ENCODE assay signal across 8 cellular contexts in the genomic region with DNA sequence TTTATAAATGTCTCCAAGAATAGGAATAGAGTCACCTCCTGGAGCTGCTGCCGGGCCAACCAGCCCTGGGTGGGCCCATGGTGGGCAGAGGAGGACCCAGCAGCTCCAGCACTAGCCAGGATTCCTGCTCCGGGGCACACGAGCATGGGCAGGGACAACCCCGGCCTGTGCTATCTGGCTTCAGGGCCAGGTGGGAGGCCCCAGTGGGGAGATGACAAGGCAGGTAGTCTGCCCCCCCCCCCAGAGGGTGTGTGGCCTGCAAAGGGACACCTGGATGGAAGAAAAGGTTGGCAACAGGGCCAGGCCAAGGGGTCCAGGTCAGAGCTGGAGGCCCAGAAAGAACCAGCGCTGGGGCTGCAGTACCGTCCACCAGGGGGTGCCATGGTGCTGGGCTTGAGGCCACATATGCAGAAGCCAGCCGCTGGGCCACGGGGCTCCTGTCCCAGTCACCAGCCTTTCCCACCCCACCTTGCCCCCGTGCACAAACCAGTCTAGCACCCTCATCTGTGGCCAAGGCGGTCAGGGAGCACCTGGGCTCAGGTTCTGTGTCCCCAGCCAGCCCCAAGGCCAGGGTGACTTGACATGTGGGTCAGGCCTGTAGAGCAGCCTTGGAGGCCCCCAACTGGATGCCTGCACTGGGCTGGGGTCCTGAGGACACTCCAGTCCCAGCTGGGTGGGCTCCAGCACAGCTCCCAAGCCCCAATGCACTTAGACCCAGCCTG. TPM values are rescaled to one million over a fixed set of nuclear protein-coding genes. Genes with fewer than 3 reads are reported as not detected.
DNase-seq lines count a peak whose midpoint lies in the region; ATAC-seq and TF ChIP-seq lines count a peak whose summit lies in the region.

No MANE protein-coding gene starts in this region.

- H3K36me3 Mint-ChIP-seq in activated T-cell treated with anti-CD3 and anti-CD28 coated beads, Interleukin-2, amount 50 U/mL, for 4 hours (ENCODE audit: insufficient read depth): no peaks in the 10 kb centered on the region
- peaks cover 0 to 6% (median 0%) of the 10 kb centered on the region in 5 donors for H3K36me3 Mint-ChIP-seq in naive thymus-derived CD4-positive, alpha-beta T cell
- no peaks in the 10 kb centered on the region for H3K36me3 Mint-ChIP-seq in stimulated activated effector memory CD8-positive, alpha-beta T cell treated with anti-CD3 and anti-CD28 coated beads, Interleukin-12 subunit alpha, Interleukin-12 subunit beta, amount 100 ng/mL, for 72 hours

- peak overlapping the region; percentile 65 for H3K4me3 Mint-ChIP-seq in activated T-cell treated with anti-CD3 and anti-CD28 coated beads, Interleukin-2, amount 50 U/mL, for 4 hours
- H3K4me3 Mint-ChIP-seq in naive thymus-derived CD4-positive, alpha-beta T cell: peak overlapping the region; percentile 77 to 98 (median 92)
- H3K4me3 Mint-ChIP-seq in stimulated activated effector memory CD8-positive, alpha-beta T cell treated with anti-CD3 and anti-CD28 coated beads, Interleukin-12 subunit alpha, Interleukin-12 subunit beta, amount 100 ng/mL, for 72 hours: peak overlapping the region; percentile 89

- H3K4me1 Mint-ChIP-seq in activated T-cell treated with anti-CD3 and anti-CD28 coated beads, Interleukin-2, amount 50 U/mL, for 4 hours (ENCODE audit: low read depth): peaks cover 57% of the 10 kb centered on the region
- H3K4me1 Mint-ChIP-seq in naive thymus-derived CD4-positive, alpha-beta T cell: peaks cover 12 to 54% (median 36%) of the 10 kb centered on the region in 7 donors
- H3K4me1 Mint-ChIP-seq in stimulated activated effector memory CD8-positive, alpha-beta T cell treated with anti-CD3 and anti-CD28 coated beads, Interleukin-12 subunit alpha, Interleukin-12 subunit beta, amount 100 ng/mL, for 72 hours: peaks cover 70% of the 10 kb centered on the region

- H4K20me1 ChIP-seq in OCI-LY3 (ENCODE audit: insufficient read depth, low read length): no peaks in the 10 kb centered on the region

- no peak overlapping the region for H3K27ac ChIP-seq in OCI-LY3 (ENCODE audit: low read length)
- peak overlapping the region; percentile 57 to 89 (median 78) for H3K27ac ChIP-seq in esophagus squamous epithelium
- H3K27ac ChIP-seq in naive thymus-derived CD4-positive, alpha-beta T cell (ENCODE audit: low read depth, low read length): peak overlapping the region; percentile 81

- H3K27me3 ChIP-seq in H7 (ENCODE audit: control insufficient read depth, insufficient read depth, low read length): no peaks in the 10 kb centered on the region
- H3K27me3 ChIP-seq in OCI-LY3 (ENCODE audit: low read depth, low read length): no peaks in the 10 kb centered on the region
- H3K27me3 ChIP-seq in esophagus squamous epithelium: no peaks in the 10 kb centered on the region
- H3K27me3 ChIP-seq in naive thymus-derived CD4-positive, alpha-beta T cell (ENCODE audit: control insufficient read depth in 2 of 2, insufficient read depth in 2 of 2, low read length in 2 of 2): no peaks in the 10 kb centered on the region

- POLR2A ChIA-PET in naive thymus-derived CD4-positive, alpha-beta T cell (lab: Charles Lee): interaction anchor here (0.6 to 2.2 kb wide), 14 partner anchors 8 to 497 kb away, joined by 3 to 11 read pairs (median 4); a partner anchor contains a TSS

- H3K9me3 ChIP-seq in OCI-LY3 (ENCODE audit: insufficient read depth, low read length): no peaks in the 10 kb centered on the region
- H3K9me3 ChIP-seq in esophagus squamous epithelium: no peaks in the 10 kb centered on the region
- no peaks in the 10 kb centered on the region for H3K9me3 ChIP-seq in naive thymus-derived CD4-positive, alpha-beta T cell (ENCODE audit: control insufficient read depth in 2 of 3, low read length in 3 of 3)

- H3K36me3 ChIP-seq in H7 (replicated peaks; ENCODE audit: control insufficient read depth, insufficient read depth, low read length) (no peaks in the 10 kb centered on the region), OCI-LY3 (replicated peaks; ENCODE audit: low read depth, low read length) (no peaks in the 10 kb centered on the region), esophagus squamous epithelium (no peaks in the 10 kb centered on the region)
- H3K36me3 ChIP-seq in naive thymus-derived CD4-positive, alpha-beta T cell (ENCODE audit: control insufficient read depth in 2 of 3, insufficient read depth in 3 of 3, low read length in 3 of 3): peaks cover 0 to 6% (median 0%) of the 10 kb centered on the region in 3 experiments

- no peaks in the 10 kb centered on the region for H3K27me3 Mint-ChIP-seq in activated T-cell treated with anti-CD3 and anti-CD28 coated beads, Interleukin-2, amount 50 U/mL, for 4 hours (ENCODE audit: low read depth)
- no peaks in the 10 kb centered on the region for H3K27me3 Mint-ChIP-seq in naive thymus-derived CD4-positive, alpha-beta T cell

- no peaks in the 10 kb centered on the region for H3K79me2 ChIP-seq in OCI-LY3 (ENCODE audit: low read length)

- no peaks in the 10 kb centered on the region for H3K9me3 Mint-ChIP-seq in activated T-cell treated with anti-CD3 and anti-CD28 coated beads, Interleukin-2, amount 50 U/mL, for 4 hours
- no peaks in the 10 kb centered on the region for H3K9me3 Mint-ChIP-seq in naive thymus-derived CD4-positive, alpha-beta T cell
- no peaks in the 10 kb centered on the region for H3K9me3 Mint-ChIP-seq in stimulated activated effector memory CD8-positive, alpha-beta T cell treated with anti-CD3 and anti-CD28 coated beads, Interleukin-12 subunit alpha, Interleukin-12 subunit beta, amount 100 ng/mL, for 72 hours

- no peak overlapping the region for H3K4me2 ChIP-seq in OCI-LY3 (ENCODE audit: low read length)

- H3K4me1 ChIP-seq in OCI-LY3 (ENCODE audit: low read length) (no peaks in the 10 kb centered on the region), esophagus squamous epithelium (peaks cover 30 to 57% (median 37%) of the 10 kb centered on the region in 3 donors)
- H3K4me1 ChIP-seq in naive thymus-derived CD4-positive, alpha-beta T cell (ENCODE audit: control insufficient read depth in 2 of 2, insufficient read depth in 2 of 2, low read length in 2 of 2): peaks cover 40 to 55% of the 10 kb centered on the region in 2 donors

- WGBS in esophagus squamous epithelium, 2 donors: 100% methylated on average over 1 of the region's 10 CpGs; no CpG with 5 or more reads in 1 of the 2 donors

- H3K4me3 ChIP-seq in AG10803 (ENCODE audit: low read length) (no peak overlapping the region; the same call in 1 of the 2 replicates), H7 (ENCODE audit: insufficient read depth, low read depth, low read length) (no peak overlapping the region), OCI-LY3 (ENCODE audit: low read length) (no peak overlapping the region), esophagus squamous epithelium (peak overlapping the region in 1 of 4 donors; percentile 19)
- H3K4me3 ChIP-seq in naive thymus-derived CD4-positive, alpha-beta T cell (ENCODE audit: low read length): peak overlapping the region; percentile 38

- peak; percentile 56 to 61 for ATAC-seq in activated T-cell treated with anti-CD3 and anti-CD28 coated beads, Interleukin-2, amount 50 U/mL, for 4 hours
- peak; percentile 65 for ATAC-seq in naive thymus-derived CD4-positive, alpha-beta T cell
- ATAC-seq in stimulated activated effector memory CD8-positive, alpha-beta T cell treated with anti-CD3 and anti-CD28 coated beads, Interleukin-12 subunit alpha, Interleukin-12 subunit beta, amount 100 ng/mL, for 72 hours: peak; percentile 59

- H2AFZ ChIP-seq in OCI-LY3 (ENCODE audit: low read depth, low read length): peak overlapping the region; percentile 57; the same call in 1 of the 2 replicates

- H3K9ac ChIP-seq in OCI-LY3 (ENCODE audit: low read length): no peak overlapping the region

- TF ChIP-seq CTCF in AG10803 (conservative IDR thresholded peaks at IDR 0.05; ENCODE audit: low read length) (peak; percentile 88), OCI-LY3 (IDR thresholded peaks at IDR 0.05; ENCODE audit: low read depth, low read length) (peak; percentile 79), esophagus squamous epithelium (IDR thresholded peaks at IDR 0.05) (peak; percentile 93 to 97 (median 95))

- CTCF ChIA-PET in naive thymus-derived CD4-positive, alpha-beta T cell (lab: Charles Lee): interaction anchor here (0.6 to 9.0 kb wide), 28 partner anchors 9 to 798 kb away, joined by 3 to 167 read pairs (median 4); a partner anchor contains a TSS

- TF ChIP-seq POLR2A in esophagus squamous epithelium (IDR thresholded peaks at IDR 0.05): no peak

- DNase-seq in AG10803 (ENCODE audit: low read depth) (peak; percentile 60), H7 (peak; percentile 94), esophagus squamous epithelium (lab: John Stamatoyannopoulos, UW) (peak; percentile 29), SHP77 treated with DMSO at 0.1 percent for 48 hours (lab: John Stamatoyannopoulos, UW) (no peak)
- DNase-seq in activated T-cell treated with anti-CD3 and anti-CD28 coated beads, Interleukin-2, amount 50 U/mL, for 4 hours: peak; percentile 81
- peak; percentile 62 to 84 (median 76) for DNase-seq in naive thymus-derived CD4-positive, alpha-beta T cell
- DNase-seq in stimulated activated effector memory CD8-positive, alpha-beta T cell treated with anti-CD3 and anti-CD28 coated beads, Interleukin-12 subunit alpha, Interleukin-12 subunit beta, amount 100 ng/mL, for 72 hours (ENCODE audit: low spot score in 2 of 2): peak; percentile 89 to 95

- intact Hi-C loops in esophagus squamous epithelium (cut with DNase I): loop anchor here (2.0 kb wide), 1 partner anchor 116 kb away; no protein-coding TSS in a partner anchor
- intact Hi-C loops in naive thymus-derived CD4-positive, alpha-beta T cell (cut with micrococcal nuclease): loop anchor here (1.0 to 10.0 kb wide), 6 partner anchors 72 to 590 kb away; a partner anchor contains a TSS

- H3K27ac Mint-ChIP-seq in naive thymus-derived CD4-positive, alpha-beta T cell: peak overlapping the region; percentile 86 to 96 (median 90)
- H3K27ac Mint-ChIP-seq in stimulated activated effector memory CD8-positive, alpha-beta T cell treated with anti-CD3 and anti-CD28 coated beads, Interleukin-12 subunit alpha, Interleukin-12 subunit beta, amount 100 ng/mL, for 72 hours: peak overlapping the region; percentile 98

RNA-seq across cellular contexts. Expression of a gene that starts 3.5 kb away (rescaled TPM):
- total RNA-seq in H7 (2014; rRNA removed; shearing (Covaris generic)): not detected in 2 replicates
- 1 to 10 TPM; 2.9 to 4.6 (median 4.3) TPM for total RNA-seq in activated T-cell treated with anti-CD3 and anti-CD28 coated beads, Interleukin-2, amount 50 U/mL, for 4 hours
- total RNA-seq in esophagus squamous epithelium: 1 to 10 TPM in 1 of 4 donors, not detected in 3; 2.5 TPM
- total RNA-seq in naive thymus-derived CD4-positive, alpha-beta T cell: 100 to 1,000 TPM in 2 of 5 experiments, 10 to 100 TPM in 3; 33.5 to 116 (median 70.3) TPM
- polyA plus RNA-seq in naive thymus-derived CD4-positive, alpha-beta T cell: 10 to 100 TPM; 15.7 to 23.9 TPM

RNA-seq across cellular contexts. Expression of a gene that starts 3.6 kb away (rescaled TPM):
- total RNA-seq in H7 (2014; rRNA removed; shearing (Covaris generic)): not detected in 2 replicates
- total RNA-seq in activated T-cell treated with anti-CD3 and anti-CD28 coated beads, Interleukin-2, amount 50 U/mL, for 4 hours: 1 to 10 TPM; 1.3 to 2.9 (median 1.8) TPM
- total RNA-seq in esophagus squamous epithelium: under 1 TPM in 3 of 4 donors, not detected in 1; 0.30 to 0.94 (median 0.76) TPM
- total RNA-seq in naive thymus-derived CD4-positive, alpha-beta T cell: 100 to 1,000 TPM in 3 of 5 experiments, 10 to 100 TPM in 2; 33.9 to 153 (median 112) TPM
- polyA plus RNA-seq in naive thymus-derived CD4-positive, alpha-beta T cell: 10 to 100 TPM; 10.7 to 14.4 TPM

RNA-seq across cellular contexts. Expression of a gene that starts 34.9 kb away (rescaled TPM):
- total RNA-seq in H7 (2014; rRNA removed; shearing (Covaris generic)): 0.44 and 0.55 TPM in 2 replicates
- 1 to 10 TPM; 1.2 to 2.4 (median 1.7) TPM for total RNA-seq in activated T-cell treated with anti-CD3 and anti-CD28 coated beads, Interleukin-2, amount 50 U/mL, for 4 hours
- total RNA-seq in esophagus squamous epithelium: 1 to 10 TPM in 3 of 4 donors, under 1 TPM in 1; 0.67 to 5.1 (median 2.3) TPM
- total RNA-seq in naive thymus-derived CD4-positive, alpha-beta T cell: 1 to 10 TPM in 1 of 5 experiments, under 1 TPM in 3, not detected in 1; 0.32 to 2.1 (median 0.45) TPM
- polyA plus RNA-seq in naive thymus-derived CD4-positive, alpha-beta T cell: not detected

Comparison
In these comparisons a context has a peak if more than half of its experiments do, and no peak if none do; other contexts are left out.
1. RNA of a gene that starts 3.5 kb away (total RNA-seq): 33.5 to 116 TPM in naive thymus-derived CD4-positive, alpha-beta T cell; 2.9 to 4.6 TPM in activated T-cell treated with anti-CD3 and anti-CD28 coated beads, Interleukin-2, amount 50 U/mL, for 4 hours, 2.5 TPM in esophagus squamous epithelium and not detected in H7; every median in the first group is over 4 times any median in the second.
2. RNA of a gene that starts 3.6 kb away (total RNA-seq): 33.9 to 153 TPM in naive thymus-derived CD4-positive, alpha-beta T cell; 1.3 to 2.9 TPM in activated T-cell treated with anti-CD3 and anti-CD28 coated beads, Interleukin-2, amount 50 U/mL, for 4 hours, 0.30 to 0.94 TPM in esophagus squamous epithelium and not detected in H7; every median in the first group is over 4 times any median in the second.
3. Peak in every context shown above with its lines, with median percentiles within 50 percentile points of each other: CTCF ChIP-seq, ATAC-seq and H3K4me3 Mint-ChIP-seq.